In genomic region chr20:62386383-62387218, GRCh38 we compare ENCODE assay signal across 8 cellular contexts. TPM values are rescaled to one million over a fixed set of nuclear protein-coding genes. Genes with fewer than 3 reads are reported as not detected.
DNase-seq lines count a peak whose midpoint lies in the region; TF ChIP-seq lines count a peak whose summit lies in the region.

TSS of gene RPS21 (plus strand) at chr20:62387103. CDS start at chr20:62387339, 236 bp downstream.

- CTCF ChIA-PET in SK-N-SH (lab: Yijun Ruan, JAX): interaction anchor here (0.8 to 1.7 kb wide), 5 partner anchors 13 to 84 kb away, joined by 3 to 5 read pairs (median 4); partner anchors contain the start of gene ADRM1

- no peak for TF ChIP-seq RAD21 in SK-N-SH (IDR thresholded peaks at IDR 0.05; ENCODE audit: low read length)

- 0% methylated on average over 23 of the region's 83 CpGs for WGBS in SK-N-SH (ENCODE audit: low lambda C conversion rate)
- WGBS in testis, 2 donors: 0% methylated on average over 27 to 54 of the region's 83 CpGs

- peaks cover 19 to 41% of the 10 kb centered on the region in 2 experiments for H3K36me3 ChIP-seq in SK-N-SH (replicated peaks in 1 of 2; ENCODE audit: control insufficient read depth in 1 of 2, insufficient read depth in 2 of 2, low read length in 1 of 2)
- H3K36me3 ChIP-seq in osteoblast (ENCODE audit: insufficient read depth, low read length): peaks cover 36% of the 10 kb centered on the region
- H3K36me3 ChIP-seq in testis (ENCODE audit: low read depth, missing control alignments): no peaks in the 10 kb centered on the region

- H4K20me1 ChIP-seq in SK-N-SH (ENCODE audit: insufficient read depth) (peaks cover 31% of the 10 kb centered on the region), osteoblast (ENCODE audit: insufficient read depth, low read length) (peaks cover 33% of the 10 kb centered on the region)

- peak within 1 kb of the TSS; percentile 96 for H3K9ac ChIP-seq in SK-N-SH

- no peak for TF ChIP-seq EP300 in SK-N-SH (IDR thresholded peaks at IDR 0.05; ENCODE audit: borderline replicate concordance in 1 of 2, low read depth in 1 of 2, low read length in 1 of 2)

- no peaks in the 10 kb centered on the region for H3K9me2 ChIP-seq in SK-N-SH

- peaks cover 0 to 21% of the 10 kb centered on the region in 2 experiments; a peak in 2 of 4 replicates for H3K4me1 ChIP-seq in SK-N-SH (ENCODE audit: control insufficient read depth in 1 of 2, insufficient read depth in 2 of 2, low read depth in 1 of 2, low read length in 1 of 2)
- peaks cover 19% of the 10 kb centered on the region for H3K4me1 ChIP-seq in osteoblast (ENCODE audit: insufficient read depth, low read length)
- H3K4me1 ChIP-seq in testis: peaks cover 37% of the 10 kb centered on the region

- H3K27ac ChIP-seq in SK-N-SH (ENCODE audit: low read depth in 2 of 2, low read length in 1 of 2) (peak within 1 kb of the TSS; percentile 66 to 85), osteoblast (ENCODE audit: low read depth, low read length) (peak within 1 kb of the TSS; percentile 81), testis (peak within 1 kb of the TSS; percentile 82 to 90)

- DNase-seq in GM04503 (ENCODE audit: low read depth): peak; percentile 31
- DNase-seq in HFF-Myc (ENCODE audit: extremely low read depth, low read depth): peak; percentile 56
- DNase-seq in MV-4-11 (lab: John Stamatoyannopoulos, UW): peak; percentile 89
- DNase-seq in SK-N-SH: peak; percentile 97
- DNase-seq in activated naive CD4-positive, alpha-beta T cell treated with anti-CD3 and anti-CD28 coated beads, Interleukin-2, amount 50 U/mL, for 16 hours: peak; percentile 94
- no peak for DNase-seq in glomerular endothelial cell (ENCODE audit: extremely low read depth, low read depth, low spot score)
- peak; percentile 100 for DNase-seq in osteoblast (ENCODE audit: insufficient read length, low spot score, missing footprints)
- DNase-seq in testis: peak; percentile 96

- peak within 1 kb of the TSS; percentile 97 for H3K4me2 ChIP-seq in SK-N-SH
- H3K4me2 ChIP-seq in osteoblast (ENCODE audit: insufficient read depth, low read length): peak within 1 kb of the TSS; percentile 94

- POLR2A ChIA-PET in SK-N-SH (lab: Yijun Ruan, JAX): interaction anchor here (0.6 to 1.6 kb wide), 15 partner anchors 8 to 382 kb away, joined by 3 to 9 read pairs (median 3); partner anchors contain the start of gene LAMA5

- no peak within 1 kb of the TSS; the same call in 1 of the 2 replicates for H2AFZ ChIP-seq in SK-N-SH (ENCODE audit: low read depth)
- H2AFZ ChIP-seq in osteoblast (ENCODE audit: low read length): peak within 1 kb of the TSS; percentile 80

- H3K4me3 ChIP-seq in HFF-Myc (replicated peaks; ENCODE audit: low read depth, low read length): peak within 1 kb of the TSS; percentile 95
- H3K4me3 ChIP-seq in SK-N-SH (ENCODE audit: low read depth in 2 of 2, low read length in 1 of 2): peak within 1 kb of the TSS; percentile 72 to 87
- peak within 1 kb of the TSS; percentile 96 for H3K4me3 ChIP-seq in osteoblast (ENCODE audit: insufficient read depth, low read length)
- peak within 1 kb of the TSS; percentile 85 to 95 for H3K4me3 ChIP-seq in testis

- H3K9me3 ChIP-seq in SK-N-SH (no peaks in the 10 kb centered on the region), osteoblast (ENCODE audit: low read depth, low read length) (no peaks in the 10 kb centered on the region), testis (no peaks in the 10 kb centered on the region)

- H3F3A ChIP-seq in SK-N-SH (replicated peaks; ENCODE audit: insufficient read depth): peaks cover 25% of the 10 kb centered on the region

- TF ChIP-seq POLR2A in testis (IDR thresholded peaks at IDR 0.05): peak; percentile 23

- H3K79me2 ChIP-seq in SK-N-SH (ENCODE audit: insufficient read depth): peaks cover 71% of the 10 kb centered on the region
- peaks cover 60% of the 10 kb centered on the region for H3K79me2 ChIP-seq in osteoblast (ENCODE audit: insufficient read depth, low read length)

- no peaks in the 10 kb centered on the region for H3K27me3 ChIP-seq in SK-N-SH (ENCODE audit: insufficient read depth)
- H3K27me3 ChIP-seq in osteoblast (ENCODE audit: insufficient read depth, low read length): no peaks in the 10 kb centered on the region
- H3K27me3 ChIP-seq in testis: no peaks in the 10 kb centered on the region

- intact Hi-C loops in testis (cut with DNase I; ENCODE audit: low total_unique reads): no loop called here

- no peak for TF ChIP-seq CTCF in HFF-Myc (IDR thresholded peaks at IDR 0.05; ENCODE audit: low read depth, low read length, missing control alignments)
- TF ChIP-seq CTCF in SK-N-SH (IDR thresholded peaks at IDR 0.05): no peak
- no peak for TF ChIP-seq CTCF in osteoblast (IDR thresholded peaks at IDR 0.05; ENCODE audit: extremely low read depth, low read depth, low read length)
- TF ChIP-seq CTCF in testis (IDR thresholded peaks at IDR 0.05): peak in 1 of 3 experiments; percentile 11

TF ChIP-seq in SK-N-SH, 30 proteins besides CTCF, POLR2A, EP300 and RAD21 (continues in another document):
- TF ChIP-seq ELF1 (IDR thresholded peaks at IDR 0.05) (peak; percentile 87), USF2 (IDR thresholded peaks at IDR 0.05; ENCODE audit: borderline replicate concordance, low read depth, low read length) (no peak), CHD2 (IDR thresholded peaks at IDR 0.05; ENCODE audit: low read length, partially characterized antibody) (peak; percentile 85), FOXJ3 (CRISPR knock-in tag; IDR thresholded peaks at IDR 0.05) (no peak; the same call in 1 of the 2 replicates), GATA2 (CRISPR knock-in tag; IDR thresholded peaks at IDR 0.05) (no peak), YY1 (IDR thresholded peaks at IDR 0.05; ENCODE audit: low read depth) (no peak), RXRA (IDR thresholded peaks at IDR 0.05; ENCODE audit: borderline replicate concordance, low read depth) (no peak), IRF3 (IDR thresholded peaks at IDR 0.05; ENCODE audit: low read depth, low read length) (no peak), FOSL2 (IDR thresholded peaks at IDR 0.05; ENCODE audit: borderline replicate concordance, low read depth) (no peak), FOXM1 (IDR thresholded peaks at IDR 0.05; ENCODE audit: low read depth) (no peak), SIN3A (IDR thresholded peaks at IDR 0.05; ENCODE audit: borderline replicate concordance, low read depth, low read length) (peak; percentile 91; the same call in 1 of the 2 replicates), SMC3 (IDR thresholded peaks at IDR 0.05; ENCODE audit: low read depth, low read length) (no peak), JUND (IDR thresholded peaks at IDR 0.05) (no peak), USF1 (IDR thresholded peaks at IDR 0.05; ENCODE audit: borderline replicate concordance, low read depth) (no peak), MAX (IDR thresholded peaks at IDR 0.05; ENCODE audit: low read depth) (peak; percentile 94), EZH2phosphoT487 (IDR thresholded peaks at IDR 0.05; ENCODE audit: borderline replicate concordance, low read depth) (no peak), NRF1 (IDR thresholded peaks at IDR 0.05; ENCODE audit: low read depth, low read length) (peak; percentile 77), NFIC (IDR thresholded peaks at IDR 0.05; ENCODE audit: borderline replicate concordance) (no peak), MEF2A (IDR thresholded peaks at IDR 0.05; ENCODE audit: borderline replicate concordance, low read depth) (no peak), TAF1 (IDR thresholded peaks at IDR 0.05; ENCODE audit: borderline replicate concordance, low read depth, low read length) (peak; percentile 92), POLR2AphosphoS5 (IDR thresholded peaks at IDR 0.05; ENCODE audit: low read depth, low read length) (peak; percentile 92), TEAD4 (IDR thresholded peaks at IDR 0.05; ENCODE audit: borderline replicate concordance, insufficient read depth) (no peak)

RNA-seq across cellular contexts. Expression of gene RPS21, which starts in this region (rescaled TPM):
- 11,376 and 16,625 TPM in 2 replicates for polyA plus RNA-seq in SK-N-SH (2012; rRNA removed)
- 13,224 and 13,754 TPM in 2 replicates for polyA plus RNA-seq in SK-N-SH (2012; cell fraction: cytosol; rRNA removed)
- polyA plus RNA-seq in SK-N-SH (2012; cell fraction: nucleus; rRNA removed): 2,698 and 3,651 TPM in 2 replicates
- 1,159 and 2,475 TPM in 2 replicates for total RNA-seq in glomerular endothelial cell
- total RNA-seq in osteoblast: 460 and 508 TPM in 2 replicates
- total RNA-seq in testis: 1,000 to 10,000 TPM in 1 of 2 donors, 100 to 1,000 TPM in 1; 548 to 1,387 TPM
- 1,052 TPM for polyA plus RNA-seq in testis (ENCODE audit: insufficient read depth, low read depth, low replicate concordance)
